In the genomic region with DNA sequence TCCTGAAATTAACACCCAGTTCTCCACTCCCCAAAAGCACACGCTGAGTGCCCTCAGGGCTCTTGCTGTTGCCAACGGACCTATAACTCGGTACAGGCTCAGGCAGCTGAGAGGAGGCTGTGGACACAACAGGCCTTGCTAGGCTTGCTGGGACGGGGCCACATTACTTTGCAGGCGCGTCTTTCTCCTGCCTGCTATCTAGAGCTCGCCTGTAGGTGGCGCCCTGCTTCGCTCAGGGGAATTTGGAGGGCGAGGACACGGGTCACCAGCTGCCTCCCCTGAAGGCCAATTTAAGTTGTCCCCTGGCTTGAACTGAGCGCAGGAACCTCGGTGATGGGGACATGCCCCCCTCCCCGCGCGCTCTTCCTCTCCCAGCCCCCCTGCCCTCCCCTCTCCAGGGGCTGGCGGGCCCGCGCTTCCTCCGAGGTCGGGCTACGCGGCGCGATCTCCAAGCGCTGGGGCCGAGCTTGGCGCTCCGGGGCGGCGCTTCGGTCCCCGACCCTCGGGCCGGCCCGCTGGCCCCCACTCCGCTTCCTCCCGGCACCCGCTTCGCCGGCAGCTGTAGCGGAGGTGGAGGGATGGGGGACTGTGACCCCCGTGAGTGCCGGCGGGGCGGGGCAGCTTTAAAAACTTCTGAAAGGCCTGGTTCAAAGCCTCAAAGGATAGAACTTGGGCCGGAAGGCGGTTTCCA, we compare ENCODE assay signal across 8 cellular contexts. TPM values are rescaled to one million over a fixed set of nuclear protein-coding genes. Genes with fewer than 3 reads are reported as not detected.
DNase-seq lines count a peak whose midpoint lies in the region; ATAC-seq and TF ChIP-seq lines count a peak whose summit lies in the region.

No MANE protein-coding gene starts in this region.

- no peaks in the 10 kb centered on the region for H3K36me3 ChIP-seq in ES-I3 (ENCODE audit: insufficient read depth, low read length)
- no peaks in the 10 kb centered on the region for H3K36me3 ChIP-seq in left ventricle myocardium inferior
- H3K36me3 ChIP-seq in upper lobe of left lung = no peaks in the 10 kb centered on the region

- H3K27ac ChIP-seq in left ventricle myocardium inferior (replicated peaks) (peak overlapping the region; percentile 100), upper lobe of left lung (peak overlapping the region; percentile 92 to 96 (median 95))

- no peak for TF ChIP-seq EP300 in upper lobe of left lung (IDR thresholded peaks at IDR 0.05)

- TF ChIP-seq CTCF in HFFc6 (IDR thresholded peaks at IDR 0.05) = peak; percentile 99
- peak; percentile 99 for TF ChIP-seq CTCF in left ventricle myocardium inferior (IDR thresholded peaks at IDR 0.05; ENCODE audit: borderline replicate concordance)
- peak; percentile 99 for TF ChIP-seq CTCF in progenitor cell of endocrine pancreas (IDR thresholded peaks at IDR 0.05; ENCODE audit: unreplicated experiment)
- peak; percentile 94 to 98 (median 96) for TF ChIP-seq CTCF in upper lobe of left lung (IDR thresholded peaks at IDR 0.05)

- ATAC-seq in upper lobe of left lung (ENCODE audit: low FRiP score in 2 of 2) = peak; percentile 95

- WGBS in upper lobe of left lung, 2 donors = 0 to 2% methylated on average over 3 to 25 of the region's 48 CpGs

- H3K4me3 Mint-ChIP-seq in HFFc6 (peak overlapping the region; percentile 81), progenitor cell of endocrine pancreas (ENCODE audit: low read depth) (peak overlapping the region; percentile 73)

- no peaks in the 10 kb centered on the region for H3K36me3 Mint-ChIP-seq in HFFc6 (ENCODE audit: low read depth)
- no peaks in the 10 kb centered on the region for H3K36me3 Mint-ChIP-seq in progenitor cell of endocrine pancreas (ENCODE audit: insufficient read depth)

- peak overlapping the region; percentile 90 for H3K4me3 ChIP-seq in left ventricle myocardium inferior
- peak overlapping the region; percentile 66 to 91 (median 80) for H3K4me3 ChIP-seq in upper lobe of left lung

- TF ChIP-seq POLR2A in upper lobe of left lung (IDR thresholded peaks at IDR 0.05) = peak in 2 of 4 donors; percentile 37 to 50

- H3K9me3 ChIP-seq in ES-I3 (ENCODE audit: control insufficient read depth, insufficient read depth, low read length) = no peaks in the 10 kb centered on the region
- H3K9me3 ChIP-seq in left ventricle myocardium inferior (replicated peaks) = no peaks in the 10 kb centered on the region
- no peaks in the 10 kb centered on the region for H3K9me3 ChIP-seq in upper lobe of left lung

- H3K4me1 ChIP-seq in ES-I3 (ENCODE audit: insufficient read depth, low read length) (peaks cover 7% of the 10 kb centered on the region), left ventricle myocardium inferior (peaks cover 57% of the 10 kb centered on the region), upper lobe of left lung (peaks cover 26 to 47% (median 38%) of the 10 kb centered on the region in 4 donors)

- peaks cover 15% of the 10 kb centered on the region for H3K4me1 Mint-ChIP-seq in HFFc6 (ENCODE audit: low read depth)
- H3K4me1 Mint-ChIP-seq in progenitor cell of endocrine pancreas (ENCODE audit: low read depth) = peaks cover 9% of the 10 kb centered on the region

- H3K27ac Mint-ChIP-seq in HFFc6 = no peak overlapping the region
- H3K27ac Mint-ChIP-seq in progenitor cell of endocrine pancreas = no peak overlapping the region

- intact Hi-C loops in left ventricle myocardium inferior (cut with micrococcal nuclease) = loop anchor here (5.0 to 10.0 kb wide), 4 partner anchors 75 to 402 kb away; no protein-coding TSS in a partner anchor

- H3K27me3 Mint-ChIP-seq in HFFc6 (ENCODE audit: insufficient read depth) (peaks cover 11% of the 10 kb centered on the region), progenitor cell of endocrine pancreas (peaks cover 59% of the 10 kb centered on the region)

- H3K27me3 ChIP-seq in left ventricle myocardium inferior (ENCODE audit: low read depth) = no peaks in the 10 kb centered on the region
- H3K27me3 ChIP-seq in upper lobe of left lung = no peaks in the 10 kb centered on the region

- H3K9me3 Mint-ChIP-seq in HFFc6 = no peaks in the 10 kb centered on the region
- H3K9me3 Mint-ChIP-seq in progenitor cell of endocrine pancreas (ENCODE audit: low read depth) = no peaks in the 10 kb centered on the region

- peak; percentile 74 for DNase-seq in HFFc6
- DNase-seq in NCI-H1105 treated with DMSO at 0.1 percent for 48 hours (lab: John Stamatoyannopoulos, UW) = peak; percentile 93
- peak; percentile 66 to 83 (median 77) for DNase-seq in T-helper 1 cell
- peak; percentile 62 for DNase-seq in amniotic epithelial cell (ENCODE audit: low read depth)
- peak; percentile 96 for DNase-seq in left ventricle myocardium inferior
- DNase-seq in progenitor cell of endocrine pancreas (ENCODE audit: low spot score, unreplicated experiment) = peak; percentile 90
- DNase-seq in upper lobe of left lung = peak; percentile 93 to 94

- H3K9ac ChIP-seq in ES-I3 (ENCODE audit: low read depth, low read length) = peak overlapping the region; percentile 66

RNA-seq across cellular contexts. Expression of gene NFIA, which starts 32.4 kb away (rescaled TPM):
- 10 to 100 TPM in 4 of 6 experiments, 1 to 10 TPM in 2; 8.5 to 11.3 (median 10.4) TPM for total RNA-seq in HFFc6 (2021; fragmentation: NEBNext Ultra II Directional; extraction: Animal tissue kit (Norgen Biotek cat#: 25700))
- total RNA-seq in left ventricle myocardium inferior = 90.2 TPM
- 1.2 and 3.9 TPM in 2 replicates for total RNA-seq in progenitor cell of endocrine pancreas
- total RNA-seq in upper lobe of left lung = 10 to 100 TPM; 33.5 to 94.3 (median 44.9) TPM

Comparison
In these comparisons a context has a peak if more than half of its experiments do, and no peak if none do; other contexts are left out.
1. Peak in every context shown above with its lines: DNase-seq, ATAC-seq, H3K4me3 ChIP-seq and H3K27ac ChIP-seq.